In the genomic region with DNA sequence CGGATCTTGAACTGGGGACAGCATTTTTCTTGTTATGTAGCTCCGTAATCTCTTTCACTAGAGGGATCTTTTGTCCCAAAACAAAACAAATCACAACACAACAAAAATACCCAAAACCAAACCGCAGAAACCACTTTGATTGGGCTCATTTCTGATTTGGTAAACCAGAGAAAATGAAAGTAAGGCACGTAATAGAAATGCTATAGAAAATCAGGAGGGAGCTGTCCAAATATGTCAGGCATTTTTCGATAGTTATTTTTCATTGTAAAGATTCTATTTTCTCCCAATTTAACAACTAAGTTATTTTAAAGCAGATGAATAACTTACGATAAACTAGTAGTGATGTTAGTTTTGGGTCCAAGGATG, we compare ENCODE assay signal across 9 cellular contexts. TPM values are rescaled to one million over a fixed set of nuclear protein-coding genes. Genes with fewer than 3 reads are reported as not detected.
DNase-seq lines count a peak whose midpoint lies in the region; ATAC-seq and TF ChIP-seq lines count a peak whose summit lies in the region.
"Had no signal": no experiment of that assay in that cellular context is flagged by ENCODE, and none has a peak within 500 bp of the region (broad histone marks: within the 10 kb centered on the region; RNA-seq: fewer than 3 reads in every experiment).

No MANE protein-coding gene starts in this region.

- H3K27ac Mint-ChIP-seq in T-cell: no peak overlapping the region

- ATAC-seq in T-cell (replicated peaks in 1 of 4) (no peak), GM21447 (IDR thresholded peaks at IDR 0.05; ENCODE audit: unreplicated experiment) (no peak)

- H3K9me3 Mint-ChIP-seq in T-cell: no peaks in the 10 kb centered on the region

- TF ChIP-seq CTCF in GM13977 (IDR thresholded peaks at IDR 0.05; ENCODE audit: extremely low read depth, insufficient read depth, missing control alignments) (no peak), fibroblast of mammary gland (conservative IDR thresholded peaks at IDR 0.05; ENCODE audit: control insufficient read depth, insufficient read depth, low read depth, low read length) (no peak), retinal pigment epithelial cell (conservative IDR thresholded peaks at IDR 0.05; ENCODE audit: low read depth, low read length) (no peak)

- intact Hi-C loops in posterior cingulate gyrus (cut with DNase I): no loop called here

- CTCF ChIA-PET in T-cell (lab: Charles Lee): no interaction called here

- in situ Hi-C loops in GM13977 (cut with MboI; ENCODE audit: low pct_unique_long_range_greater_than_20kb, low sequenced_read_pairs, unreplicated experiment): no loop called here

- H3K36me3 Mint-ChIP-seq in T-cell: no peaks in the 10 kb centered on the region

- peak overlapping the region; percentile 57 for H3K4me3 ChIP-seq in fibroblast of mammary gland (ENCODE audit: control insufficient read depth, low read depth, low read length)
- H3K4me3 ChIP-seq in retinal pigment epithelial cell (ENCODE audit: low read length): peak overlapping the region; percentile 43

- peaks cover 15 to 22% (median 20%) of the 10 kb centered on the region in 3 donors for H3K4me1 Mint-ChIP-seq in T-cell

- POLR2A ChIA-PET in T-cell (lab: Charles Lee): no interaction called here

- H3K4me3 Mint-ChIP-seq in T-cell: peak overlapping the region; percentile 44 to 92 (median 68)

- H3K27me3 Mint-ChIP-seq in T-cell: peaks cover 20 to 41% of the 10 kb centered on the region in 2 donors

- DNase-seq in GM13977 (ENCODE audit: low spot score) (peak; percentile 18), T-cell (no peak), fibroblast of mammary gland (ENCODE audit: low read depth) (no peak), retinal pigment epithelial cell (ENCODE audit: low read depth) (no peak), amniotic stem cell (lab: John Stamatoyannopoulos, UW) (no peak), posterior cingulate gyrus (no peak)
- no peak for DNase-seq in activated CD4-positive, CD25-positive, alpha-beta regulatory T cell (lab: John Stamatoyannopoulos, UW)
- DNase-seq: activated gamma-delta T cell treated with Interleukin-2 at 50 U/mL for 16 hours had no signal

RNA-seq across cellular contexts. Expression of gene B3GALT1, which starts 2.0 kb away (rescaled TPM):
- total RNA-seq in T-cell: under 1 TPM in 1 of 5 donors, not detected in 4; 0.07 TPM
